ENCODE assay signal across 9 cellular contexts in the genomic region with DNA sequence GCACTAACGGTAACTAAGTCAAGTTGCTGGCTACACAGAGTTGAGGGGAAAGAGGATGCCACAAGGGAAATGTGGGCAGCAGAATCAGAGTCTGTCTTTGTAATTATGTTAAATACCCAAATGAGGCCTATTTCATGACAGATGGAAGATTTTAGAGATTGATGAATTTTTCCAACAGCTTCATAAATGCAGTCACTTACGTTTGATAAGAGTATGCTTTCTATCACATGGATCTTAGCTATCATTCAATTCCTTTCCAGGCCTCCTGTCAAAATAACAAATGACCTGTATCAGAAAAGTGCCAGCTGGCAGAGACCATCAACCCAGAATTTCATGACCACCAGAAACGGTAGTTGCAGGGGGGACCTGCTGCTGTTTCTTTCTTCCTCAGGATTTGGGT.
"Had no signal": no experiment of that assay in that cellular context is flagged by ENCODE, and none has a peak within 500 bp of the region (broad histone marks: within the 10 kb centered on the region; RNA-seq: fewer than 3 reads in every experiment).

No MANE protein-coding gene starts in this region.

- H3K9me3 ChIP-seq: HAP-1 had no signal

- H3K4me3 ChIP-seq: GM23248, HAP-1 had no signal

- H3K27ac ChIP-seq: GM23248, HL-60 had no signal

- H3K9ac ChIP-seq: GM23248 had no signal

- H3K4me1 ChIP-seq: HAP-1 had no signal

- DNase-seq: GM23248, GOT3, H7, HFFc6, KBM-7 had no signal

- H3K36me3 ChIP-seq: HAP-1 had no signal

- ATAC-seq: HCT116, HepG2 had no signal

- H2AFZ ChIP-seq: GM23248 had no signal
